In genomic region chr12:63916561-63917476, GRCh38 we compare ENCODE assay signal across 13 cellular contexts.
DNase-seq lines count a peak whose midpoint lies in the region; ATAC-seq and TF ChIP-seq lines count a peak whose summit lies in the region.
"Had no signal": no experiment of that assay in that cellular context is flagged by ENCODE, and none has a peak within 500 bp of the region (broad histone marks: within the 10 kb centered on the region; RNA-seq: fewer than 3 reads in every experiment).

No MANE protein-coding gene starts in this region.

- H3K4me1 ChIP-seq in liver (ENCODE audit: control insufficient read depth in 4 of 4, insufficient read depth in 4 of 4, low read length in 3 of 4) = peaks cover 0 to 10% (median 1%) of the 10 kb centered on the region in 4 donors

- ATAC-seq in left cardiac atrium (no peak), GM21786 (IDR thresholded peaks at IDR 0.05; ENCODE audit: unreplicated experiment) (no peak), GM21717 (IDR thresholded peaks at IDR 0.05; ENCODE audit: unreplicated experiment) (no peak)

- POLR2A ChIA-PET in MCF 10A (lab: Yijun Ruan, JAX) = interaction anchor here (0.6 to 9.3 kb wide), 27 partner anchors 8 to 302 kb away, joined by 3 to 101 read pairs (median 8); partner anchors contain the start of gene SRGAP1

- H3K9me3 Mint-ChIP-seq in MCF 10A (ENCODE audit: unreplicated experiment) = peaks cover 8% of the 10 kb centered on the region

- peaks cover 75% of the 10 kb centered on the region for H3K4me1 Mint-ChIP-seq in MCF 10A (ENCODE audit: insufficient read depth, unreplicated experiment)

- no peaks in the 10 kb centered on the region for H3K36me3 ChIP-seq in liver (ENCODE audit: control insufficient read depth in 4 of 4, insufficient read depth in 3 of 4, low read depth in 1 of 4, low read length in 3 of 4)
- H3K36me3 ChIP-seq: BE2C had no signal

- H3K9me3 ChIP-seq in liver (ENCODE audit: control insufficient read depth in 4 of 4, low read length in 3 of 4) = no peaks in the 10 kb centered on the region
- H3K9me3 ChIP-seq: BE2C had no signal

- H3K27me3 ChIP-seq in liver (ENCODE audit: control insufficient read depth in 4 of 4, insufficient read depth in 4 of 4, low read length in 3 of 4) = no peaks in the 10 kb centered on the region
- H3K27me3 ChIP-seq: BE2C had no signal

- peak; percentile 61 for DNase-seq in ACHN
- peak; percentile 64 for DNase-seq in M059J (ENCODE audit: low read depth)
- peak; percentile 48 for DNase-seq in MCF 10A (ENCODE audit: unreplicated experiment)
- no peak for DNase-seq in C1 segment of cervical spinal cord (lab: John Stamatoyannopoulos, UW)
- no peak for DNase-seq in left cardiac atrium
- DNase-seq: activated CD4-positive, alpha-beta T cell treated with anti-CD3 and anti-CD28 coated beads for 4 hours; amygdala; BE2C; glutamatergic neuron; NCI-H1092 had no signal

- peak overlapping the region; percentile 89 for H3K27ac Mint-ChIP-seq in MCF 10A (ENCODE audit: low read depth, unreplicated experiment)

- no peak overlapping the region for H3K4me3 ChIP-seq in liver (ENCODE audit: low read depth in 1 of 3, low read length in 3 of 3)

- CTCF ChIA-PET in MCF 10A (lab: Yijun Ruan, JAX) = interaction anchor here (0.8 to 4.6 kb wide), 6 partner anchors 11 to 169 kb away, joined by 3 to 28 read pairs (median 4); partner anchors contain the start of gene SRGAP1

- intact Hi-C loops in MCF 10A (cut with micrococcal nuclease) = loop anchor here (5.0 kb wide), 2 partner anchors 170 to 265 kb away; no protein-coding TSS in a partner anchor
- intact Hi-C loops in left cardiac atrium (cut with DNase I) = no loop called here

- H3K27ac ChIP-seq in liver (ENCODE audit: low read depth in 1 of 2, low read length in 2 of 2) = no peak overlapping the region

- no TSS peak for BruUV-seq in MCF 10A (replicated peaks; lab: Mats Ljungman, UMichigan)

- peaks cover 7% of the 10 kb centered on the region for H3K36me3 Mint-ChIP-seq in MCF 10A (ENCODE audit: insufficient read depth, unreplicated experiment)

- no peak for TF ChIP-seq CTCF in MCF 10A (IDR thresholded peaks at IDR 0.05; ENCODE audit: unreplicated experiment)
- no peak for TF ChIP-seq CTCF in liver (IDR thresholded peaks at IDR 0.05; ENCODE audit: low read depth, low read length, missing input control)

- TF ChIP-seq RAD21 in liver (IDR thresholded peaks at IDR 0.05) = no peak

- H3K9ac ChIP-seq in liver (ENCODE audit: low read depth in 1 of 2, low read length in 2 of 2) = no peak overlapping the region

- in situ Hi-C loops in ACHN (cut with HindIII; ENCODE audit: low pct_ligation_motif_present, low pct_unique_long_range_greater_than_20kb, low sequenced_read_pairs) = no loop called here

- peak overlapping the region; percentile 0 for H3K4me3 Mint-ChIP-seq in MCF 10A (ENCODE audit: unreplicated experiment)

- no peaks in the 10 kb centered on the region for H3K27me3 Mint-ChIP-seq in MCF 10A (ENCODE audit: insufficient read depth, unreplicated experiment)

- 77% methylated on average over 7 of the region's 7 CpGs for WGBS in liver

TF ChIP-seq in liver, 16 proteins besides CTCF, POLR2A, EP300 and RAD21:
- TF ChIP-seq GABPA (IDR thresholded peaks at IDR 0.05 in 1 of 2, conservative IDR thresholded peaks at IDR 0.05 in 1 of 2) (no peak), ATF3 (IDR thresholded peaks at IDR 0.05) (no peak), NR2F2 (IDR thresholded peaks at IDR 0.05) (peak; percentile 11), JUND (IDR thresholded peaks at IDR 0.05) (no peak)

Comparison
In these comparisons a context has a peak if more than half of its experiments do, and no peak if none do; other contexts are left out.
1. DNase-seq: peak in ACHN (single experiment), M059J (single experiment) and MCF 10A (single experiment); none in C1 segment of cervical spinal cord (0 of 14) and left cardiac atrium (single experiment).